ENCODE assay signal across 20 cellular contexts in genomic region chr5:139117342-139117884, GRCh38.
"Had no signal": no experiment of that assay in that cellular context is flagged by ENCODE, and none has a peak within 500 bp of the region (broad histone marks: within the 10 kb centered on the region; RNA-seq: fewer than 3 reads in every experiment).

No MANE protein-coding gene starts in this region.

- H3K9me3 ChIP-seq: suprapubic skin, upper lobe of right lung had no signal

- H3K4me3 ChIP-seq: skin epidermis, suprapubic skin, upper lobe of right lung had no signal

- H3K4me3 Mint-ChIP-seq: activated B cell treated with CpG ODN at 0.5 μM for 24 hours; activated CD4-positive, alpha-beta T cell treated with anti-CD3 and anti-CD28 coated beads, Interleukin-2, amount 10 ng/mL, durations not matched to agents 24 days and 14 days; activated CD8-positive, alpha-beta T cell treated with anti-CD3 and anti-CD28 coated beads for 36 hours; activated naive CD4-positive, alpha-beta T cell treated with anti-CD3 and anti-CD28 coated beads, Interleukin-2, amount 10 ng/mL, durations not matched to agents 7 days and 5 days; activated naive CD8-positive, alpha-beta T cell treated with anti-CD3 and anti-CD28 coated beads, Interleukin-2, amount 50 U/mL, for 24 hours; activated T-cell treated with anti-CD3 and anti-CD28 coated beads, Interleukin-2, amount 50 U/mL, for 24 hours; neural crest cell; stimulated activated naive CD8-positive, alpha-beta T cell treated with anti-CD3 and anti-CD28 coated beads, Interleukin-15, Interleukin-2, amounts not matched to agents 100 ng/mL and 50 ng/mL, for 24 hours had no signal

- ATAC-seq: activated CD8-positive, alpha-beta T cell treated with anti-CD3 and anti-CD28 coated beads for 36 hours; activated naive CD8-positive, alpha-beta T cell treated with anti-CD3 and anti-CD28 coated beads, Interleukin-2, amount 50 U/mL, for 24 hours; foreskin keratinocyte; upper lobe of right lung had no signal

- H3K27me3 Mint-ChIP-seq: activated B cell treated with CpG ODN at 0.5 μM for 24 hours; activated CD4-positive, alpha-beta T cell treated with anti-CD3 and anti-CD28 coated beads, Interleukin-2, amount 10 ng/mL, durations not matched to agents 24 days and 14 days; activated CD8-positive, alpha-beta T cell treated with anti-CD3 and anti-CD28 coated beads for 36 hours; activated naive CD4-positive, alpha-beta T cell treated with anti-CD3 and anti-CD28 coated beads, Interleukin-2, amount 10 ng/mL, durations not matched to agents 7 days and 5 days; activated naive CD8-positive, alpha-beta T cell treated with anti-CD3 and anti-CD28 coated beads, Interleukin-2, amount 50 U/mL, for 24 hours; activated T-cell treated with anti-CD3 and anti-CD28 coated beads, Interleukin-2, amount 50 U/mL, for 24 hours; progenitor cell of endocrine pancreas; stimulated activated naive CD8-positive, alpha-beta T cell treated with anti-CD3 and anti-CD28 coated beads, Interleukin-15, Interleukin-2, amounts not matched to agents 100 ng/mL and 50 ng/mL, for 24 hours had no signal

- H3K27ac ChIP-seq: foreskin keratinocyte, skin epidermis, suprapubic skin, upper lobe of right lung had no signal

- DNase-seq: activated B cell treated with CpG ODN at 0.5 μM for 24 hours; activated CD4-positive, alpha-beta T cell treated with anti-CD3 and anti-CD28 coated beads, Interleukin-2, amount 10 ng/mL, durations not matched to agents 24 days and 14 days; activated CD8-positive, alpha-beta T cell treated with anti-CD3 and anti-CD28 coated beads for 36 hours; activated effector memory CD4-positive, alpha-beta T cell treated with Interleukin-2 at 50 U/mL for 16 hours; activated naive CD4-positive, alpha-beta T cell treated with anti-CD3 and anti-CD28 coated beads, Interleukin-2, amount 10 ng/mL, durations not matched to agents 7 days and 5 days; activated naive CD8-positive, alpha-beta T cell treated with anti-CD3 and anti-CD28 coated beads, Interleukin-2, amount 50 U/mL, for 24 hours; activated T-cell treated with anti-CD3 and anti-CD28 coated beads, Interleukin-2, amount 50 U/mL, for 24 hours; foreskin keratinocyte; glutamatergic neuron; islet precursor cell; stimulated activated CD4-positive, alpha-beta T cell treated with anti-CD3 and anti-CD28 coated beads, Interleukin-15, amount 100 ng/mL, for 24 hours; stimulated activated CD4-positive, alpha-beta T cell treated with anti-CD3 and anti-CD28 coated beads, Interleukin-2, amount 100 ng/mL, for 48 hours; T-helper 1 cell; T-helper 9 cell; upper lobe of right lung had no signal

- H3K4me1 Mint-ChIP-seq: activated B cell treated with CpG ODN at 0.5 μM for 24 hours; activated CD4-positive, alpha-beta T cell treated with anti-CD3 and anti-CD28 coated beads, Interleukin-2, amount 10 ng/mL, durations not matched to agents 24 days and 14 days; activated naive CD4-positive, alpha-beta T cell treated with anti-CD3 and anti-CD28 coated beads, Interleukin-2, amount 10 ng/mL, durations not matched to agents 7 days and 5 days; activated naive CD8-positive, alpha-beta T cell treated with anti-CD3 and anti-CD28 coated beads, Interleukin-2, amount 50 U/mL, for 24 hours; neural crest cell had no signal

- H3K27ac Mint-ChIP-seq: activated B cell treated with CpG ODN at 0.5 μM for 24 hours; activated CD4-positive, alpha-beta T cell treated with anti-CD3 and anti-CD28 coated beads, Interleukin-2, amount 10 ng/mL, durations not matched to agents 24 days and 14 days; activated CD8-positive, alpha-beta T cell treated with anti-CD3 and anti-CD28 coated beads for 36 hours; activated naive CD4-positive, alpha-beta T cell treated with anti-CD3 and anti-CD28 coated beads, Interleukin-2, amount 10 ng/mL, durations not matched to agents 7 days and 5 days; activated naive CD8-positive, alpha-beta T cell treated with anti-CD3 and anti-CD28 coated beads, Interleukin-2, amount 50 U/mL, for 24 hours; activated T-cell treated with anti-CD3 and anti-CD28 coated beads, Interleukin-2, amount 50 U/mL, for 24 hours; progenitor cell of endocrine pancreas; stimulated activated naive CD8-positive, alpha-beta T cell treated with anti-CD3 and anti-CD28 coated beads, Interleukin-15, Interleukin-2, amounts not matched to agents 100 ng/mL and 50 ng/mL, for 24 hours had no signal

- H3K27me3 ChIP-seq: foreskin keratinocyte, suprapubic skin, upper lobe of right lung had no signal

- H3K4me1 ChIP-seq: foreskin keratinocyte, suprapubic skin, upper lobe of right lung had no signal

- H3K9me3 Mint-ChIP-seq: activated CD8-positive, alpha-beta T cell treated with anti-CD3 and anti-CD28 coated beads for 36 hours had no signal
